Comparison of ENCODE assay signal across 1 cellular context in the genomic region with DNA sequence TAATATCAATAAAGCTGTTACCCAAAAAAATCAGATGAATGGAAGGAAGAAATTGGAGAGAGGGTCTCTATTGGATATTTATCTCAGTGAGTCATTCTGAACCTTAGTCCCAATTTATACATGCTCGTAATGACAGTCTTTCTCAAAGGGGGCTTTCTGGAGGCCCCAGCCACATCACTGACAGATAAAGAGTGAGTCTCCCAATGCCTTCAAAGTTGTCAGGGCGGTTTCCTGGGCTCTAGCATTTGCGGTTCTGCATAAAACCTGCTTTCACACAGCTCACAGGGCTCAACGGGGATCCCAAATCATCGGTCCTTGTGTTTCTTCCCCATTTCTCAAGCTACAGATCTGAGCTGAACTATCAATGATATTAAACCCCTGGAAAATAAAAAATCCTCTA.
TF ChIP-seq lines count a peak whose summit lies in the region.

No MANE protein-coding gene starts in this region.

TF ChIP-seq in GM12878, 131 proteins besides CTCF, POLR2A, EP300 and RAD21:
- TF ChIP-seq, protein P1, sequence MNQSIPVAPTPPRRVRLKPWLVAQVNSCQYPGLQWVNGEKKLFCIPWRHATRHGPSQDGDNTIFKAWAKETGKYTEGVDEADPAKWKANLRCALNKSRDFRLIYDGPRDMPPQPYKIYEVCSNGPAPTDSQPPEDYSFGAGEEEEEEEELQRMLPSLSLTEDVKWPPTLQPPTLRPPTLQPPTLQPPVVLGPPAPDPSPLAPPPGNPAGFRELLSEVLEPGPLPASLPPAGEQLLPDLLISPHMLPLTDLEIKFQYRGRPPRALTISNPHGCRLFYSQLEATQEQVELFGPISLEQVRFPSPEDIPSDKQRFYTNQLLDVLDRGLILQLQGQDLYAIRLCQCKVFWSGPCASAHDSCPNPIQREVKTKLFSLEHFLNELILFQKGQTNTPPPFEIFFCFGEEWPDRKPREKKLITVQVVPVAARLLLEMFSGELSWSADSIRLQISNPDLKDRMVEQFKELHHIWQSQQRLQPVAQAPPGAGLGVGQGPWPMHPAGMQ (IDR thresholded peaks at IDR 0.05; ENCODE audit: borderline replicate concordance) = no peak
- TF ChIP-seq POLR2AphosphoS5 (IDR thresholded peaks at IDR 0.05; ENCODE audit: low read length) (no peak), POU2F2 (IDR thresholded peaks at IDR 0.05; ENCODE audit: borderline replicate concordance, low read depth, low read length) (peak; percentile 18; the same call in 1 of the 3 replicates), JUNB (IDR thresholded peaks at IDR 0.05) (peak; percentile 77), EED (IDR thresholded peaks at IDR 0.05; ENCODE audit: low read depth) (peak; percentile 73), TCF7 (IDR thresholded peaks at IDR 0.05; ENCODE audit: borderline replicate concordance) (peak; percentile 26; the same call in 1 of the 2 replicates), ZNF24 (IDR thresholded peaks at IDR 0.05) (no peak), KAT2A (conservative IDR thresholded peaks at IDR 0.05; ENCODE audit: control insufficient read depth, low read depth, low read length) (no peak), BCL11A (IDR thresholded peaks at IDR 0.05; ENCODE audit: low read depth, low read length) (peak; percentile 68), ZZZ3 (IDR thresholded peaks at IDR 0.05; ENCODE audit: control insufficient read depth, insufficient read length, low read depth) (no peak), MTA2 (IDR thresholded peaks at IDR 0.05; ENCODE audit: low read depth) (peak; percentile 37), PAX5 (IDR thresholded peaks at IDR 0.05; ENCODE audit: borderline replicate concordance, low read depth, low read length) (peak; percentile 41; the same call in 1 of the 2 replicates), TCF12 (IDR thresholded peaks at IDR 0.05; ENCODE audit: low read depth, low read length) (0 out of 2 replicates have a peak, but pooled peaks have one; percentile 26), CHD1 (IDR thresholded peaks at IDR 0.05; ENCODE audit: low read depth, low read length) (no peak), GATAD2B (conservative IDR thresholded peaks at IDR 0.05; ENCODE audit: low read depth) (no peak), FOXM1 (IDR thresholded peaks at IDR 0.05; ENCODE audit: low read depth, low read length) (peak; percentile 38; the same call in 1 of the 2 replicates), RUNX3 (IDR thresholded peaks at IDR 0.05; ENCODE audit: low read length) (peak; percentile 89), MTA3 (IDR thresholded peaks at IDR 0.05; ENCODE audit: borderline replicate concordance, low read length) (no peak), IKZF2 (IDR thresholded peaks at IDR 0.05) (peak; percentile 21 to 24; a peak in 3 of 4 replicates), CBFB (IDR thresholded peaks at IDR 0.05; ENCODE audit: low read depth) (peak; percentile 51; the same call in 1 of the 2 replicates), NRF1 (conservative IDR thresholded peaks at IDR 0.05; ENCODE audit: low read depth, low read length) (no peak), SRF (IDR thresholded peaks at IDR 0.05; ENCODE audit: low read depth in 2 of 2, low read length in 2 of 2) (no peak), MEF2A (IDR thresholded peaks at IDR 0.05; ENCODE audit: insufficient read depth, low read depth, low read length) (0 out of 2 replicates have a peak, but pooled peaks have one; percentile 52)
- TF ChIP-seq, protein P2, sequence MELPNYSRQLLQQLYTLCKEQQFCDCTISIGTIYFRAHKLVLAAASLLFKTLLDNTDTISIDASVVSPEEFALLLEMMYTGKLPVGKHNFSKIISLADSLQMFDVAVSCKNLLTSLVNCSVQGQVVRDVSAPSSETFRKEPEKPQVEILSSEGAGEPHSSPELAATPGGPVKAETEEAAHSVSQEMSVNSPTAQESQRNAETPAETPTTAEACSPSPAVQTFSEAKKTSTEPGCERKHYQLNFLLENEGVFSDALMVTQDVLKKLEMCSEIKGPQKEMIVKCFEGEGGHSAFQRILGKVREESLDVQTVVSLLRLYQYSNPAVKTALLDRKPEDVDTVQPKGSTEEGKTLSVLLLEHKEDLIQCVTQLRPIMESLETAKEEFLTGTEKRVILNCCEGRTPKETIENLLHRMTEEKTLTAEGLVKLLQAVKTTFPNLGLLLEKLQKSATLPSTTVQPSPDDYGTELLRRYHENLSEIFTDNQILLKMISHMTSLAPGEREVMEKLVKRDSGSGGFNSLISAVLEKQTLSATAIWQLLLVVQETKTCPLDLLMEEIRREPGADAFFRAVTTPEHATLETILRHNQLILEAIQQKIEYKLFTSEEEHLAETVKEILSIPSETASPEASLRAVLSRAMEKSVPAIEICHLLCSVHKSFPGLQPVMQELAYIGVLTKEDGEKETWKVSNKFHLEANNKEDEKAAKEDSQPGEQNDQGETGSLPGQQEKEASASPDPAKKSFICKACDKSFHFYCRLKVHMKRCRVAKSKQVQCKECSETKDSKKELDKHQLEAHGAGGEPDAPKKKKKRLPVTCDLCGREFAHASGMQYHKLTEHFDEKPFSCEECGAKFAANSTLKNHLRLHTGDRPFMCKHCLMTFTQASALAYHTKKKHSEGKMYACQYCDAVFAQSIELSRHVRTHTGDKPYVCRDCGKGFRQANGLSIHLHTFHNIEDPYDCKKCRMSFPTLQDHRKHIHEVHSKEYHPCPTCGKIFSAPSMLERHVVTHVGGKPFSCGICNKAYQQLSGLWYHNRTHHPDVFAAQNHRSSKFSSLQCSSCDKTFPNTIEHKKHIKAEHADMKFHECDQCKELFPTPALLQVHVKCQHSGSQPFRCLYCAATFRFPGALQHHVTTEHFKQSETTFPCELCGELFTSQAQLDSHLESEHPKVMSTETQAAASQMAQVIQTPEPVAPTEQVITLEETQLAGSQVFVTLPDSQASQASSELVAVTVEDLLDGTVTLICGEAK (IDR thresholded peaks at IDR 0.05; ENCODE audit: borderline replicate concordance) = 0 out of 2 replicates have a peak, but pooled peaks have one; percentile 41
- TF ChIP-seq, protein P3, sequence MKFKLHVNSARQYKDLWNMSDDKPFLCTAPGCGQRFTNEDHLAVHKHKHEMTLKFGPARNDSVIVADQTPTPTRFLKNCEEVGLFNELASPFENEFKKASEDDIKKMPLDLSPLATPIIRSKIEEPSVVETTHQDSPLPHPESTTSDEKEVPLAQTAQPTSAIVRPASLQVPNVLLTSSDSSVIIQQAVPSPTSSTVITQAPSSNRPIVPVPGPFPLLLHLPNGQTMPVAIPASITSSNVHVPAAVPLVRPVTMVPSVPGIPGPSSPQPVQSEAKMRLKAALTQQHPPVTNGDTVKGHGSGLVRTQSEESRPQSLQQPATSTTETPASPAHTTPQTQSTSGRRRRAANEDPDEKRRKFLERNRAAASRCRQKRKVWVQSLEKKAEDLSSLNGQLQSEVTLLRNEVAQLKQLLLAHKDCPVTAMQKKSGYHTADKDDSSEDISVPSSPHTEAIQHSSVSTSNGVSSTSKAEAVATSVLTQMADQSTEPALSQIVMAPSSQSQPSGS (IDR thresholded peaks at IDR 0.05; ENCODE audit: low read length) = peak; percentile 46; the same call in 1 of the 2 replicates
- TF ChIP-seq, protein P4, sequence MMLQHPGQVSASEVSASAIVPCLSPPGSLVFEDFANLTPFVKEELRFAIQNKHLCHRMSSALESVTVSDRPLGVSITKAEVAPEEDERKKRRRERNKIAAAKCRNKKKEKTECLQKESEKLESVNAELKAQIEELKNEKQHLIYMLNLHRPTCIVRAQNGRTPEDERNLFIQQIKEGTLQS (IDR thresholded peaks at IDR 0.05; ENCODE audit: borderline replicate concordance, extremely low read depth, low read depth, low read length) = no peak
- TF ChIP-seq, protein P5, sequence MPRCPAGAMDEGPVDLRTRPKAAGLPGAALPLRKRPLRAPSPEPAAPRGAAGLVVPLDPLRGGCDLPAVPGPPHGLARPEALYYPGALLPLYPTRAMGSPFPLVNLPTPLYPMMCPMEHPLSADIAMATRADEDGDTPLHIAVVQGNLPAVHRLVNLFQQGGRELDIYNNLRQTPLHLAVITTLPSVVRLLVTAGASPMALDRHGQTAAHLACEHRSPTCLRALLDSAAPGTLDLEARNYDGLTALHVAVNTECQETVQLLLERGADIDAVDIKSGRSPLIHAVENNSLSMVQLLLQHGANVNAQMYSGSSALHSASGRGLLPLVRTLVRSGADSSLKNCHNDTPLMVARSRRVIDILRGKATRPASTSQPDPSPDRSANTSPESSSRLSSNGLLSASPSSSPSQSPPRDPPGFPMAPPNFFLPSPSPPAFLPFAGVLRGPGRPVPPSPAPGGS (IDR thresholded peaks at IDR 0.05; ENCODE audit: borderline replicate concordance, insufficient read depth, low read depth, low read length, poor library complexity, severe bottlenecking) = peak; percentile 65
- TF ChIP-seq, protein P6, sequence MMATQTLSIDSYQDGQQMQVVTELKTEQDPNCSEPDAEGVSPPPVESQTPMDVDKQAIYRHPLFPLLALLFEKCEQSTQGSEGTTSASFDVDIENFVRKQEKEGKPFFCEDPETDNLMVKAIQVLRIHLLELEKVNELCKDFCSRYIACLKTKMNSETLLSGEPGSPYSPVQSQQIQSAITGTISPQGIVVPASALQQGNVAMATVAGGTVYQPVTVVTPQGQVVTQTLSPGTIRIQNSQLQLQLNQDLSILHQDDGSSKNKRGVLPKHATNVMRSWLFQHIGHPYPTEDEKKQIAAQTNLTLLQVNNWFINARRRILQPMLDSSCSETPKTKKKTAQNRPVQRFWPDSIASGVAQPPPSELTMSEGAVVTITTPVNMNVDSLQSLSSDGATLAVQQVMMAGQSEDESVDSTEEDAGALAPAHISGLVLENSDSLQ (IDR thresholded peaks at IDR 0.05) = 0 out of 2 replicates have a peak, but pooled peaks have one; percentile 29
